In genomic region chr12:120581998-120582397, GRCh38 we compare ENCODE assay signal across 8 cellular contexts. TPM values are rescaled to one million over a fixed set of nuclear protein-coding genes. Genes with fewer than 3 reads are reported as not detected.
DNase-seq lines count a peak whose midpoint lies in the region; ATAC-seq and TF ChIP-seq lines count a peak whose summit lies in the region.

No MANE protein-coding gene starts in this region.

- TF ChIP-seq CTCF in SK-N-SH (IDR thresholded peaks at IDR 0.05) (no peak), stomach (IDR thresholded peaks at IDR 0.05) (no peak)

- H3F3A ChIP-seq in SK-N-SH (replicated peaks; ENCODE audit: insufficient read depth), result no peaks in the 10 kb centered on the region

- intact Hi-C loops in right cardiac atrium (cut with DNase I), result loop anchor here (2.0 to 10.0 kb wide), 7 partner anchors 65 to 513 kb away; partner anchors contain the start of genes HNF1A (in 1 of the 4) and UNC119B (in 1 of the 4)
- intact Hi-C loops in stomach (cut with DNase I; ENCODE audit: low total_unique reads), result loop anchor here (10.0 kb wide), 1 partner anchor 133 kb away; the partner anchor contains the start of gene UNC119B
- intact Hi-C loops in head of caudate nucleus (cut with DNase I), result loop anchor here (5.0 kb wide), 2 partner anchors 105 to 130 kb away; partner anchors contain the start of genes MLEC and UNC119B

- H3K27me3 ChIP-seq in SK-N-SH (ENCODE audit: insufficient read depth) (no peaks in the 10 kb centered on the region), right cardiac atrium (ENCODE audit: control insufficient read depth, insufficient read depth) (no peaks in the 10 kb centered on the region), stomach (peaks cover 0 to 12% (median 0%) of the 10 kb centered on the region in 3 donors)

- H3K9me3 ChIP-seq in SK-N-SH (no peaks in the 10 kb centered on the region), right cardiac atrium (ENCODE audit: control insufficient read depth, low read length) (no peaks in the 10 kb centered on the region), stomach (no peaks in the 10 kb centered on the region)

- WGBS in SK-N-SH (ENCODE audit: low lambda C conversion rate), result 16% methylated on average over 9 of the region's 9 CpGs
- whole genome bisulfite sequencing in right cardiac atrium, result 40% methylated on average over 9 of the region's 9 CpGs
- 33 to 43% (median 42%) methylated on average over 9 of the region's 9 CpGs for WGBS in stomach, 5 donors

- no peak for DNase-seq in SK-N-SH
- DNase-seq in activated CD4-positive, alpha-beta T cell treated with anti-CD3 and anti-CD28 coated beads, Interleukin-2, amount 50 U/mL, for 48 hours, result peak; percentile 11 to 30
- no peak for DNase-seq in right cardiac atrium
- DNase-seq in stomach, result no peak
- no peak for DNase-seq in HCEC 1CT
- no peak for DNase-seq in head of caudate nucleus
- DNase-seq in NCI-H526 (lab: John Stamatoyannopoulos, UW), result no peak

- H3K9ac ChIP-seq in SK-N-SH, result peak overlapping the region; percentile 48

- no peaks in the 10 kb centered on the region for H3K9me2 ChIP-seq in SK-N-SH

- peaks cover 14 to 20% of the 10 kb centered on the region in 2 experiments for H3K36me3 ChIP-seq in SK-N-SH (replicated peaks in 1 of 2; ENCODE audit: control insufficient read depth in 1 of 2, insufficient read depth in 2 of 2, low read length in 1 of 2)
- H3K36me3 ChIP-seq in stomach, result peaks cover 25 to 32% (median 31%) of the 10 kb centered on the region in 4 donors

- no peak for TF ChIP-seq POLR2A in stomach (IDR thresholded peaks at IDR 0.05)

- peak overlapping the region; percentile 81 for H3K4me2 ChIP-seq in SK-N-SH

- H3K4me1 ChIP-seq in SK-N-SH (ENCODE audit: control insufficient read depth in 1 of 2, insufficient read depth in 2 of 2, low read depth in 1 of 2, low read length in 1 of 2) (peaks cover 0 to 8% of the 10 kb centered on the region in 2 experiments; a peak in 2 of 4 replicates), right cardiac atrium (ENCODE audit: control insufficient read depth, insufficient read depth, low read length) (no peaks in the 10 kb centered on the region), stomach (peaks cover 20 to 47% (median 39%) of the 10 kb centered on the region in 4 donors)

- no peaks in the 10 kb centered on the region for H4K20me1 ChIP-seq in SK-N-SH (ENCODE audit: insufficient read depth)

- TF ChIP-seq EP300 in SK-N-SH (IDR thresholded peaks at IDR 0.05; ENCODE audit: borderline replicate concordance in 1 of 2, low read depth in 1 of 2, low read length in 1 of 2), result no peak
- TF ChIP-seq EP300 in stomach (IDR thresholded peaks at IDR 0.05), result no peak

- peak overlapping the region; percentile 25 to 67; a peak in 2 of 4 replicates for H3K27ac ChIP-seq in SK-N-SH (ENCODE audit: low read depth in 2 of 2, low read length in 1 of 2)
- no peak overlapping the region for H3K27ac ChIP-seq in right cardiac atrium (ENCODE audit: low read length)
- peak overlapping the region in 4 of 5 donors; percentile 76 to 85 (median 80) for H3K27ac ChIP-seq in stomach

- no peak for TF ChIP-seq RAD21 in SK-N-SH (IDR thresholded peaks at IDR 0.05; ENCODE audit: low read length)

- CTCF ChIA-PET in SK-N-SH (lab: Yijun Ruan, JAX), result interaction anchor here (0.7 to 5.2 kb wide), 26 partner anchors 10 to 575 kb away, joined by 3 to 94 read pairs (median 6); partner anchors contain the start of genes ACADS, CABP1, MLEC and UNC119B

- POLR2A ChIA-PET in SK-N-SH (lab: Yijun Ruan, JAX), result interaction anchor here (1.0 kb wide), 1 partner anchor 27 kb away, joined by 4 read pairs; no protein-coding TSS in a partner anchor

- H2AFZ ChIP-seq in SK-N-SH (ENCODE audit: low read depth), result peak overlapping the region; percentile 78

- H3K79me2 ChIP-seq in SK-N-SH (ENCODE audit: insufficient read depth), result peaks cover 15% of the 10 kb centered on the region; the same call in 1 of the 2 replicates

- H3K4me3 ChIP-seq in SK-N-SH (ENCODE audit: low read depth in 2 of 2, low read length in 1 of 2) (peak overlapping the region; percentile 82 to 97), right cardiac atrium (ENCODE audit: low read length) (peak overlapping the region; percentile 74), stomach (peak overlapping the region; percentile 69 to 94 (median 88))

- no peak for ATAC-seq in SK-N-SH treated with all-trans-retinoic acid at 6 μM for 48 hours
- no peak for ATAC-seq in right cardiac atrium

TF ChIP-seq in SK-N-SH, 30 proteins besides CTCF, POLR2A, EP300 and RAD21 (continues in another document):
- no peak for TF ChIP-seq USF2 (IDR thresholded peaks at IDR 0.05; ENCODE audit: borderline replicate concordance, low read depth, low read length)
- TF ChIP-seq RFX5 (IDR thresholded peaks at IDR 0.05; ENCODE audit: low read length), result no peak
- no peak for TF ChIP-seq TAF1 (IDR thresholded peaks at IDR 0.05; ENCODE audit: borderline replicate concordance, low read depth, low read length)
- no peak for TF ChIP-seq CHD2 (IDR thresholded peaks at IDR 0.05; ENCODE audit: low read length, partially characterized antibody)
- no peak for TF ChIP-seq TCF12 (IDR thresholded peaks at IDR 0.05)
- TF ChIP-seq RXRA (IDR thresholded peaks at IDR 0.05; ENCODE audit: borderline replicate concordance, low read depth), result no peak
- TF ChIP-seq FOXM1 (IDR thresholded peaks at IDR 0.05; ENCODE audit: low read depth), result no peak
- TF ChIP-seq FOXJ3 (CRISPR knock-in tag; IDR thresholded peaks at IDR 0.05), result no peak
- no peak for TF ChIP-seq NRF1 (IDR thresholded peaks at IDR 0.05; ENCODE audit: low read depth, low read length)

TF ChIP-seq in SK-N-SH treated with all-trans-retinoic acid at 6 μM for 48 hours, 23 proteins besides CTCF, POLR2A, EP300 and RAD21:
- TF ChIP-seq CREB5 (CRISPR knock-in tag; IDR thresholded peaks at IDR 0.05; ENCODE audit: low read depth) (no peak), ZFP3 (CRISPR knock-in tag; IDR thresholded peaks at IDR 0.05) (no peak), TCF4 (CRISPR knock-in tag; IDR thresholded peaks at IDR 0.05; ENCODE audit: borderline replicate concordance) (no peak), ZFP30 (CRISPR knock-in tag; IDR thresholded peaks at IDR 0.05) (no peak), BACH2 (CRISPR knock-in tag; IDR thresholded peaks at IDR 0.05; ENCODE audit: borderline replicate concordance) (no peak), ISL1 (CRISPR knock-in tag; IDR thresholded peaks at IDR 0.05) (no peak), CSRNP3 (CRISPR knock-in tag; IDR thresholded peaks at IDR 0.05) (no peak), TOX (CRISPR knock-in tag; IDR thresholded peaks at IDR 0.05; ENCODE audit: borderline replicate concordance) (no peak), ARNTL (CRISPR knock-in tag; IDR thresholded peaks at IDR 0.05; ENCODE audit: borderline replicate concordance, low read depth) (no peak), RARB (CRISPR knock-in tag; IDR thresholded peaks at IDR 0.05) (no peak)

RNA-seq across cellular contexts. Expression of gene POP5, which starts 0.8 kb away (rescaled TPM):
- polyA plus RNA-seq in SK-N-SH (2012; rRNA removed), result 129 and 148 TPM in 2 replicates
- 113 and 122 TPM in 2 replicates for polyA plus RNA-seq in SK-N-SH (2012; cell fraction: cytosol; rRNA removed)
- polyA plus RNA-seq in SK-N-SH (2012; cell fraction: nucleus; rRNA removed), result 212 and 233 TPM in 2 replicates
- total RNA-seq in right cardiac atrium, result 10 to 100 TPM; 31.4 to 48.4 (median 41.5) TPM
- polyA plus RNA-seq in right cardiac atrium, result 54.1 TPM
- total RNA-seq in stomach, result 10 to 100 TPM; 10.5 to 62.3 (median 34.3) TPM
- 10 to 100 TPM; 33.9 to 51.2 (median 49.1) TPM for polyA plus RNA-seq in stomach

RNA-seq across cellular contexts. Expression of gene RNF10, which starts 47.8 kb away (rescaled TPM):
- 118 and 122 TPM in 2 replicates for polyA plus RNA-seq in SK-N-SH (2012; rRNA removed)
- 121 and 154 TPM in 2 replicates for polyA plus RNA-seq in SK-N-SH (2012; cell fraction: cytosol; rRNA removed)
- polyA plus RNA-seq in SK-N-SH (2012; cell fraction: nucleus; rRNA removed), result 198 and 234 TPM in 2 replicates
- total RNA-seq in right cardiac atrium, result 100 to 1,000 TPM; 235 to 259 (median 237) TPM
- 281 TPM for polyA plus RNA-seq in right cardiac atrium
- 100 to 1,000 TPM; 189 to 656 (median 318) TPM for total RNA-seq in stomach
- 100 to 1,000 TPM; 124 to 157 (median 133) TPM for polyA plus RNA-seq in stomach

RNA-seq across cellular contexts. Expression of gene COQ5, which starts 53.0 kb away (rescaled TPM):
- polyA plus RNA-seq in SK-N-SH (2012; rRNA removed) (28.0 and 39.0 TPM in 2 replicates), right cardiac atrium (40.5 TPM), stomach (10 to 100 TPM; 24.0 to 31.8 (median 27.8) TPM)
- polyA plus RNA-seq in SK-N-SH (2012; cell fraction: cytosol; rRNA removed), result 38.8 and 41.2 TPM in 2 replicates
- 15.5 and 32.0 TPM in 2 replicates for polyA plus RNA-seq in SK-N-SH (2012; cell fraction: nucleus; rRNA removed)
- total RNA-seq in right cardiac atrium (10 to 100 TPM; 26.2 to 30.6 (median 27.6) TPM), stomach (10 to 100 TPM in 3 of 5 donors, 1 to 10 TPM in 2; 2.6 to 32.4 (median 10.5) TPM)

RNA-seq across cellular contexts. Expression of gene CABP1, which starts 58.4 kb away (rescaled TPM):
- polyA plus RNA-seq in SK-N-SH (2012; rRNA removed), result 0.08 and 0.21 TPM in 2 replicates
- polyA plus RNA-seq in SK-N-SH (2012; cell fraction: cytosol; rRNA removed), result 0.12 and 0.18 TPM in 2 replicates
- 0.27 and 0.38 TPM in 2 replicates for polyA plus RNA-seq in SK-N-SH (2012; cell fraction: nucleus; rRNA removed)
- 1 to 10 TPM in 3 of 4 donors, under 1 TPM in 1; 0.89 to 4.0 (median 2.0) TPM for total RNA-seq in right cardiac atrium
- polyA plus RNA-seq in right cardiac atrium, result 3.0 TPM
- 1 to 10 TPM in 2 of 5 donors, not detected in 3; 1.1 to 2.0 TPM for total RNA-seq in stomach
- polyA plus RNA-seq in stomach, result 1 to 10 TPM; 1.5 to 2.4 (median 2.0) TPM

Comparison
In these comparisons a context has a peak if more than half of its experiments do, and no peak if none do; other contexts are left out.
1. DNase-seq: peak in activated CD4-positive, alpha-beta T cell treated with anti-CD3 and anti-CD28 coated beads, Interleukin-2, amount 50 U/mL, for 48 hours (2 of 2); none in SK-N-SH (single experiment), right cardiac atrium (0 of 3), stomach (single experiment), HCEC 1CT (single experiment), head of caudate nucleus (0 of 42) and NCI-H526 (0 of 2).
2. Peak in every context shown above with its lines, with median percentiles within 50 percentile points of each other: H3K4me3 ChIP-seq.